ENCODE assay signal across 14 cellular contexts in genomic region chr3:114880078-114880477, GRCh38.
A peak's percentile ranks its signal among the peaks of the same experiment; 100 is the strongest.
DNase-seq lines count a peak whose midpoint lies in the region; ATAC-seq, FAIRE-seq and TF ChIP-seq lines count a peak whose summit lies in the region.
"Had no signal": no experiment of that assay in that cellular context is flagged by ENCODE, and none has a peak within 500 bp of the region (broad histone marks: within the 10 kb centered on the region; RNA-seq: fewer than 3 reads in every experiment).

No MANE protein-coding gene starts in this region.

- H3K27ac Mint-ChIP-seq in astrocyte (ENCODE audit: unreplicated experiment) = no peak overlapping the region
- H3K27ac Mint-ChIP-seq: activated CD8-positive, alpha-beta T cell treated with anti-CD3 and anti-CD28 coated beads, Interleukin-2, amount 10 ng/mL, durations not matched to agents 7 days and 5 days; activated naive CD8-positive, alpha-beta T cell had no signal

- H3K9me3 Mint-ChIP-seq in astrocyte (ENCODE audit: unreplicated experiment) = no peaks in the 10 kb centered on the region

- H3K4me3 ChIP-seq in astrocyte (ENCODE audit: insufficient read depth, low read depth, low read length) = no peak overlapping the region
- H3K4me3 ChIP-seq in lower lobe of right lung = no peak overlapping the region
- no peak overlapping the region for H3K4me3 ChIP-seq in effector memory CD4-positive, alpha-beta T cell (ENCODE audit: insufficient read depth, low read depth, low read length, poor library complexity, severe bottlenecking)
- H3K4me3 ChIP-seq: tibial nerve had no signal

- no peaks in the 10 kb centered on the region for H3K27me3 Mint-ChIP-seq in astrocyte (ENCODE audit: low read depth, unreplicated experiment)
- H3K27me3 Mint-ChIP-seq: activated naive CD8-positive, alpha-beta T cell had no signal

- peak overlapping the region; percentile 78 for H3K4me2 ChIP-seq in astrocyte (ENCODE audit: low read length)

- peak overlapping the region; percentile 18 for H2AFZ ChIP-seq in astrocyte (ENCODE audit: low read depth, low read length)

- no peaks in the 10 kb centered on the region for H3K36me3 ChIP-seq in astrocyte (ENCODE audit: insufficient read depth, low read length)
- no peaks in the 10 kb centered on the region for H3K36me3 ChIP-seq in lower lobe of right lung
- H3K36me3 ChIP-seq in effector memory CD4-positive, alpha-beta T cell (ENCODE audit: control insufficient read depth, insufficient read depth, low read length) = no peaks in the 10 kb centered on the region
- H3K36me3 ChIP-seq: tibial nerve had no signal

- CTCF ChIA-PET in RWPE1 (lab: Yijun Ruan, JAX) = no interaction called here

- intact Hi-C loops in lower lobe of right lung (cut with DNase I) = no loop called here

- peak in 1 of 2 donors; percentile 57 for ATAC-seq in lower lobe of right lung
- ATAC-seq: activated CD8-positive, alpha-beta T cell treated with anti-CD3 and anti-CD28 coated beads, Interleukin-2, amount 10 ng/mL, durations not matched to agents 7 days and 5 days had no signal

- H3K9me3 ChIP-seq in astrocyte (ENCODE audit: insufficient read depth, low read depth, low read length) (no peaks in the 10 kb centered on the region), lower lobe of right lung (no peaks in the 10 kb centered on the region)
- no peaks in the 10 kb centered on the region for H3K9me3 ChIP-seq in effector memory CD4-positive, alpha-beta T cell (ENCODE audit: control insufficient read depth, low read length)
- H3K9me3 ChIP-seq: tibial nerve had no signal

- no peaks in the 10 kb centered on the region for H4K20me1 ChIP-seq in astrocyte (ENCODE audit: insufficient read depth, low read length)

- DNase-seq in DMS 273 treated with DMSO at 0.1 percent for 48 hours (lab: John Stamatoyannopoulos, UW) = peak; percentile 28
- peak; percentile 86 for DNase-seq in NCI-H1436 treated with DMSO at 0.1 percent for 48 hours (lab: John Stamatoyannopoulos, UW)
- DNase-seq in astrocyte (ENCODE audit: low read depth) = peak; percentile 34
- peak; percentile 22 for DNase-seq in lower lobe of right lung
- no peak for DNase-seq in RWPE1 (ENCODE audit: low spot score)
- no peak for DNase-seq in superior temporal gyrus (ENCODE audit: extremely low spot score)
- DNase-seq in SIG-M5 treated with dmso at 0.1 percent for 504 hours (lab: John Stamatoyannopoulos, UW; ENCODE audit: unreplicated experiment) = no peak
- no peak for DNase-seq in effector memory CD4-positive, alpha-beta T cell
- DNase-seq: activated CD8-positive, alpha-beta T cell treated with anti-CD3 and anti-CD28 coated beads, Interleukin-2, amount 10 ng/mL, durations not matched to agents 7 days and 5 days; AML-193; effector CD4-positive, alpha-beta T cell; H7 had no signal

- H3K4me1 ChIP-seq in astrocyte (ENCODE audit: insufficient read depth, low read length) = peaks cover 25% of the 10 kb centered on the region
- peaks cover 22% of the 10 kb centered on the region for H3K4me1 ChIP-seq in lower lobe of right lung
- H3K4me1 ChIP-seq in effector memory CD4-positive, alpha-beta T cell (ENCODE audit: control insufficient read depth, insufficient read depth, low read length, poor library complexity, severe bottlenecking) = no peaks in the 10 kb centered on the region

- H3K4me3 Mint-ChIP-seq in astrocyte (ENCODE audit: unreplicated experiment) = no peak overlapping the region
- H3K4me3 Mint-ChIP-seq: activated CD8-positive, alpha-beta T cell treated with anti-CD3 and anti-CD28 coated beads, Interleukin-2, amount 10 ng/mL, durations not matched to agents 7 days and 5 days; activated naive CD8-positive, alpha-beta T cell had no signal

- no peaks in the 10 kb centered on the region for H3K79me2 ChIP-seq in astrocyte (ENCODE audit: insufficient read depth, low read length)

- H3K9ac ChIP-seq in astrocyte (ENCODE audit: low read length) = no peak overlapping the region

- peaks cover 16% of the 10 kb centered on the region for H3K4me1 Mint-ChIP-seq in astrocyte (ENCODE audit: low read depth, unreplicated experiment)

- FAIRE-seq in astrocyte (lab: Jason Lieb, UNC) = no peak

- TF ChIP-seq CTCF in astrocyte (IDR thresholded peaks at IDR 0.05; ENCODE audit: insufficient read depth, low read depth, low read length) (no peak), lower lobe of right lung (IDR thresholded peaks at IDR 0.05) (no peak), RWPE1 (conservative IDR thresholded peaks at IDR 0.05; ENCODE audit: low read depth) (no peak)

- POLR2A ChIA-PET in RWPE1 (lab: Yijun Ruan, JAX; ENCODE audit: low non-redundant PET) = no interaction called here

- H3K27me3 ChIP-seq in astrocyte (ENCODE audit: insufficient read depth, low read length) (no peaks in the 10 kb centered on the region), lower lobe of right lung (ENCODE audit: low read depth) (no peaks in the 10 kb centered on the region)
- no peaks in the 10 kb centered on the region for H3K27me3 ChIP-seq in effector memory CD4-positive, alpha-beta T cell (replicated peaks; ENCODE audit: control insufficient read depth, insufficient read depth, low read length, poor library complexity, severe bottlenecking)
- H3K27me3 ChIP-seq: tibial nerve had no signal

- H3K27ac ChIP-seq in astrocyte (ENCODE audit: low read depth, low read length) (no peak overlapping the region), lower lobe of right lung (no peak overlapping the region), RWPE1 (no peak overlapping the region)
- H3K27ac ChIP-seq in effector memory CD4-positive, alpha-beta T cell (ENCODE audit: insufficient read depth, low read length, poor library complexity, severe bottlenecking) = no peak overlapping the region

- no peaks in the 10 kb centered on the region for H3K36me3 Mint-ChIP-seq in astrocyte (ENCODE audit: low read depth, unreplicated experiment)

Comparison
In these comparisons a context has a peak if more than half of its experiments do, and no peak if none do; other contexts are left out.
1. DNase-seq: peak in DMS 273 treated with DMSO at 0.1 percent for 48 hours (single experiment), NCI-H1436 treated with DMSO at 0.1 percent for 48 hours (single experiment), astrocyte (single experiment) and lower lobe of right lung (single experiment); none in RWPE1 (single experiment), superior temporal gyrus (single experiment), SIG-M5 treated with dmso at 0.1 percent for 504 hours (single experiment) and effector memory CD4-positive, alpha-beta T cell (0 of 3).